In the genomic region with DNA sequence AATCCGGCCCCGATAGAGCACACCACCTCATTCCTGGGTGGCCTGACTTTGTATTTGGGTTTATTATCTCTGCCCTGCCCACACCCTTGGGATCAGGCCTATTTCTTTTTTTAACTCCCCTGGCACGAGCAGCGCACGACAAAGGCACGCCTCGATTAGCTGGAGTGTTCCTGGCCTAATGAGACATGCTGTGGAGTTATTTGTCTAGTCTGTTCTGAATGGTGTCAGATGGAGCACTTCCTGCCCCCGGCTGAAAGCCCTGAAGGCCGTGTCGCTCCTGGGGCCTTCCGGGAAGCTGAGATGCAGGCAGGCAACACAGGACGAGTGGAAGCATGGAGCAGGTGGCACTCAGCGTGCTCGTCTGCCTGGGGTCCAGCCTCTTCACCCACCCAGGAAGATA, we compare ENCODE assay signal across 1 cellular context.
TF ChIP-seq lines count a peak whose summit lies in the region.

No MANE protein-coding gene starts in this region.

TF ChIP-seq in WTC11, 78 proteins besides CTCF, POLR2A, EP300 and RAD21 (continued from another document):
- TF ChIP-seq CDX4 (CRISPR knock-in tag; IDR thresholded peaks at IDR 0.05; ENCODE audit: borderline replicate concordance): no peak
- TF ChIP-seq, protein P1, sequence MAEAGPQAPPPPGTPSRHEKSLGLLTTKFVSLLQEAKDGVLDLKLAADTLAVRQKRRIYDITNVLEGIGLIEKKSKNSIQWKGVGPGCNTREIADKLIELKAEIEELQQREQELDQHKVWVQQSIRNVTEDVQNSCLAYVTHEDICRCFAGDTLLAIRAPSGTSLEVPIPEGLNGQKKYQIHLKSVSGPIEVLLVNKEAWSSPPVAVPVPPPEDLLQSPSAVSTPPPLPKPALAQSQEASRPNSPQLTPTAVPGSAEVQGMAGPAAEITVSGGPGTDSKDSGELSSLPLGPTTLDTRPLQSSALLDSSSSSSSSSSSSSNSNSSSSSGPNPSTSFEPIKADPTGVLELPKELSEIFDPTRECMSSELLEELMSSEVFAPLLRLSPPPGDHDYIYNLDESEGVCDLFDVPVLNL (CRISPR knock-in tag; IDR thresholded peaks at IDR 0.05; ENCODE audit: borderline replicate concordance, low read depth): no peak
